ENCODE assay signal across 22 cellular contexts in the genomic region with DNA sequence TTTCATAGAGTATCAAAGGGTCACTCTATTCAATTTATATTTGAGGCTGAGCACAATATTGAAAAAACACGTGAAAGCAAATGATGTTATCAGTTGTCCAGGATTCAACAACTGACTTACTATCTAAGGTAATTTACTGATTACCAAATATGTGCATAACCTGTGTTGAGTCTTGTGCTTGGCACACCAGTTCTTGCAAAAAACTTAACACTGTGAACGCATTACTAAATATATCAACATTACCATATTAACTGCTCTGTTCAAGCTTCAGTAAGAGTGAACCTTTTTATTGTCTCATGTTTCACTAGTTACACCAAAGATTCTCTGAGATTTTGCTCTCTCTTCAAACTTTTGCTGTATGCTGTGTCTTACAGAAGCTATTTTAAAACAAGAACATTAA. TPM values are rescaled to one million over a fixed set of nuclear protein-coding genes. Genes with fewer than 3 reads are reported as not detected.
"Had no signal": no experiment of that assay in that cellular context is flagged by ENCODE, and none has a peak within 500 bp of the region (broad histone marks: within the 10 kb centered on the region; RNA-seq: fewer than 3 reads in every experiment).

No MANE protein-coding gene starts in this region.

- H3K27me3 Mint-ChIP-seq: IgD-negative memory B cell had no signal

- H3K27ac Mint-ChIP-seq: IgD-negative memory B cell had no signal

- FAIRE-seq: K562, RCC 7860 had no signal

- H3K36me3 Mint-ChIP-seq: IgD-negative memory B cell had no signal

- ATAC-seq: K562, SK-N-SH treated with all-trans-retinoic acid at 6 μM for 48 hours had no signal

- H3K27ac ChIP-seq: KMS-11, SJCRH30 had no signal

- H3K4me2 ChIP-seq: KMS-11 had no signal

- H3K4me3 Mint-ChIP-seq: IgD-negative memory B cell had no signal

- DNase-seq: Kasumi-1, MM.1S, NCI-H1092 treated with DMSO at 0.1 percent for 48 hours, NCI-H1436, NCI-H187, NCI-H2029, NCI-H2081 treated with DMSO at 0.1 percent for 48 hours, NCI-H2171, NCI-H226, NCI-H446, NCI-H510A, NCI-H524 treated with DMSO at 0.1 percent for 48 hours, NCI-H69, NCI-H774, RPMI8226, SHP77 treated with DMSO at 0.1 percent for 48 hours, SJCRH30 had no signal

- H3K4me3 ChIP-seq: K562, SJCRH30 had no signal

- H3K36me3 ChIP-seq: SJCRH30 had no signal

- H3K9ac ChIP-seq: KMS-11 had no signal

- H3K4me1 ChIP-seq: SJCRH30 had no signal

- H3K27me3 ChIP-seq: SJCRH30 had no signal

- H3K9me3 ChIP-seq: SJCRH30 had no signal

- H3K4me1 Mint-ChIP-seq: IgD-negative memory B cell had no signal

RNA-seq across cellular contexts. Expression of a gene that starts 38.4 kb away (rescaled TPM):
- polyA plus RNA-seq: IgD-negative memory B cell, K562 had no signal
